22 cellular contexts compared by ENCODE assay signal in the genomic region with DNA sequence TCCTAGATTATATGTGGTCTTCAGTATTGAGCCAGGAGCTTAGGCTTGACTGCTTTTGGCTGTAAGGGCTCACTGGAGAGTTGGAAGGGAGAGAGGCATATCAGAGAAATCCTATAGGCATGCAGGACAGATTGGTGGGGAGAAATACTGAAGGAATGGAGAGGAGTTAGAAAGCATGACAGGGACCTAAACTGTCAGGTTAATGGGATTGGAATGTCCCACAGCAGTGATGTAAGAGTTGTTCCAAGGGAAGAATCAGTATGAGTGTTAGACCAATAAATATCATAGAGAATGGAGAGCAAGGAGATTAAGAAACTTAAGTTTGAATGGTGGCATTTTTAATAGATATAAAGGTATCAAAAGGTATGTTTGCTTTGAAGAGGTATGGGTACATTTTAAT. TPM values are rescaled to one million over a fixed set of nuclear protein-coding genes. Genes with fewer than 3 reads are reported as not detected.
A peak's percentile ranks its signal among the peaks of the same experiment; 100 is the strongest.
DNase-seq lines count a peak whose midpoint lies in the region; ATAC-seq and TF ChIP-seq lines count a peak whose summit lies in the region.
"Had no signal": no experiment of that assay in that cellular context is flagged by ENCODE, and none has a peak within 500 bp of the region (broad histone marks: within the 10 kb centered on the region; RNA-seq: fewer than 3 reads in every experiment).

No MANE protein-coding gene starts in this region.

- H3K9me3 Mint-ChIP-seq in T-cell: peaks cover 3 to 13% (median 4%) of the 10 kb centered on the region in 3 donors
- H3K9me3 Mint-ChIP-seq: neural crest cell had no signal

- no peak for TF ChIP-seq CTCF in RWPE2 (IDR thresholded peaks at IDR 0.05; ENCODE audit: poor library complexity, severe bottlenecking)
- TF ChIP-seq CTCF in foreskin fibroblast (IDR thresholded peaks at IDR 0.05; ENCODE audit: low read depth, low read length): no peak
- TF ChIP-seq CTCF in heart left ventricle (IDR thresholded peaks at IDR 0.05): no peak
- TF ChIP-seq CTCF in SK-N-SH (IDR thresholded peaks at IDR 0.05): no peak

- no peak overlapping the region for H3K9ac ChIP-seq in GM23248
- H3K9ac ChIP-seq in SK-N-SH: no peak overlapping the region
- H3K9ac ChIP-seq: BLaER1 treated with 17β-estradiol and CSF1 and Interleukin-3, amounts not matched to agents 10 nM and 100 nM had no signal

- CTCF ChIA-PET in T-cell (lab: Charles Lee): no interaction called here
- CTCF ChIA-PET in SK-N-SH (lab: Yijun Ruan, JAX): interaction anchor here (0.6 kb wide), 1 partner anchor 201 kb away, joined by 4 read pairs; no protein-coding TSS in a partner anchor

- H3K9me3 ChIP-seq in GM23248 (ENCODE audit: low read depth) (no peaks in the 10 kb centered on the region), RWPE2 (ENCODE audit: severe bottlenecking) (peaks cover 5% of the 10 kb centered on the region), heart left ventricle (peaks cover 0 to 16% (median 2%) of the 10 kb centered on the region in 12 donors), SK-N-SH (no peaks in the 10 kb centered on the region)

- TF ChIP-seq POLR2A in heart left ventricle (IDR thresholded peaks at IDR 0.05): no peak

- H3K4me1 ChIP-seq in GM23248 (ENCODE audit: insufficient read depth): peaks cover 12% of the 10 kb centered on the region
- no peaks in the 10 kb centered on the region for H3K4me1 ChIP-seq in RWPE2 (ENCODE audit: insufficient read depth, poor library complexity, severe bottlenecking)
- peaks cover 0 to 10% (median 0%) of the 10 kb centered on the region in 12 donors for H3K4me1 ChIP-seq in heart left ventricle
- H3K4me1 ChIP-seq in SK-N-SH (ENCODE audit: control insufficient read depth in 1 of 2, insufficient read depth in 2 of 2, low read depth in 1 of 2, low read length in 1 of 2): no peaks in the 10 kb centered on the region
- H3K4me1 ChIP-seq: BLaER1 treated with 17β-estradiol and CSF1 and Interleukin-3, amounts not matched to agents 10 nM and 100 nM; psoas muscle had no signal

- H3K27me3 ChIP-seq in GM23248 (replicated peaks; ENCODE audit: insufficient read depth) (no peaks in the 10 kb centered on the region), RWPE2 (ENCODE audit: insufficient read depth, poor library complexity, severe bottlenecking) (no peaks in the 10 kb centered on the region), heart left ventricle (no peaks in the 10 kb centered on the region), SK-N-SH (ENCODE audit: insufficient read depth) (no peaks in the 10 kb centered on the region)
- H3K27me3 ChIP-seq: BLaER1 treated with 17β-estradiol and CSF1 and Interleukin-3, amounts not matched to agents 10 nM and 100 nM had no signal

- ATAC-seq in RWPE2 (ENCODE audit: low read depth) (peak; percentile 55; the same call in 2 of the 3 replicates), heart left ventricle (no peak), T-cell (replicated peaks in 1 of 4) (no peak)
- ATAC-seq: activated CD8-positive, alpha-beta T cell treated with anti-CD3 and anti-CD28 coated beads for 36 hours; left lobe of liver; psoas muscle had no signal

- H3K4me3 ChIP-seq in GM23248 (no peak overlapping the region), RWPE2 (ENCODE audit: severe bottlenecking) (no peak overlapping the region), foreskin fibroblast (ENCODE audit: low read depth in 1 of 2, low read length in 2 of 2) (no peak overlapping the region), skeletal muscle cell (ENCODE audit: low read depth, low read length) (no peak overlapping the region), heart left ventricle (no peak overlapping the region), SK-N-SH (ENCODE audit: low read depth in 2 of 2, low read length in 1 of 2) (no peak overlapping the region)
- H3K4me3 ChIP-seq: BLaER1 treated with 17β-estradiol and CSF1 and Interleukin-3, amounts not matched to agents 10 nM and 100 nM; psoas muscle had no signal

- H3K36me3 Mint-ChIP-seq in T-cell: peaks cover 34% of the 10 kb centered on the region

- intact Hi-C loops in heart left ventricle (cut with DNase I): no loop called here

- no peak for TF ChIP-seq EP300 in SK-N-SH (IDR thresholded peaks at IDR 0.05; ENCODE audit: borderline replicate concordance in 1 of 2, low read depth in 1 of 2, low read length in 1 of 2)

- POLR2A ChIA-PET in T-cell (lab: Charles Lee) (no interaction called here), SK-N-SH (lab: Yijun Ruan, JAX) (no interaction called here)

- no peaks in the 10 kb centered on the region for H3K9me2 ChIP-seq in GM23248 (ENCODE audit: insufficient read depth)
- no peaks in the 10 kb centered on the region for H3K9me2 ChIP-seq in SK-N-SH

- H4K20me1 ChIP-seq in GM23248 (ENCODE audit: insufficient read depth) (no peaks in the 10 kb centered on the region), SK-N-SH (ENCODE audit: insufficient read depth) (no peaks in the 10 kb centered on the region)

- DNase-seq in GM23248: peak; percentile 72
- no peak for DNase-seq in RWPE2 (ENCODE audit: low spot score)
- peak; percentile 62 to 74 for DNase-seq in foreskin fibroblast
- DNase-seq in skeletal muscle cell (ENCODE audit: low read depth): peak; percentile 31
- no peak for DNase-seq in heart left ventricle
- no peak for DNase-seq in T-cell
- no peak for DNase-seq in SK-N-SH
- no peak for DNase-seq in HK-2 (ENCODE audit: unreplicated experiment)
- DNase-seq: activated CD8-positive, alpha-beta T cell treated with anti-CD3 and anti-CD28 coated beads for 36 hours; activated naive CD4-positive, alpha-beta T cell treated with anti-CD3 and anti-CD28 coated beads for 36 hours; activated T-cell treated with anti-CD3 and anti-CD28 coated beads, Interleukin-2, amount 50 U/mL, for 1 hour; aorta; NCI-H1930; NK-92 treated with Interleukin-12 subunit alpha and Interleukin-12 subunit beta, amount 100 ng/mL, for 24 hours; psoas muscle; stimulated activated CD4-positive, alpha-beta T cell treated with anti-CD3 and anti-CD28 coated beads, Interleukin-4, amount 100 ng/mL, for 24 hours; T-helper 1 cell; WERI-Rb-1 had no signal

- in situ Hi-C loops in GM23248 (cut with MboI): no loop called here

- H3K27ac ChIP-seq in GM23248: no peak overlapping the region
- H3K27ac ChIP-seq in RWPE2 (ENCODE audit: poor library complexity, severe bottlenecking): no peak overlapping the region
- H3K27ac ChIP-seq in heart left ventricle: no peak overlapping the region
- H3K27ac ChIP-seq in SK-N-SH (ENCODE audit: low read depth in 2 of 2, low read length in 1 of 2): no peak overlapping the region
- H3K27ac ChIP-seq: BLaER1 treated with 17β-estradiol and CSF1 and Interleukin-3, amounts not matched to agents 10 nM and 100 nM; HL-60; psoas muscle; WERI-Rb-1 had no signal

- no peaks in the 10 kb centered on the region for H3K27me3 Mint-ChIP-seq in T-cell
- H3K27me3 Mint-ChIP-seq: activated CD8-positive, alpha-beta T cell treated with anti-CD3 and anti-CD28 coated beads for 36 hours had no signal

- no peak overlapping the region for H3K4me3 Mint-ChIP-seq in T-cell
- H3K4me3 Mint-ChIP-seq: activated CD8-positive, alpha-beta T cell treated with anti-CD3 and anti-CD28 coated beads for 36 hours; activated naive CD4-positive, alpha-beta T cell treated with anti-CD3 and anti-CD28 coated beads for 36 hours; neural crest cell had no signal

- no peak overlapping the region for H3K4me2 ChIP-seq in GM23248 (ENCODE audit: unreplicated experiment)
- H3K4me2 ChIP-seq in SK-N-SH: no peak overlapping the region
- H3K4me2 ChIP-seq: BLaER1 treated with 17β-estradiol and CSF1 and Interleukin-3, amounts not matched to agents 10 nM and 100 nM had no signal

- H2AFZ ChIP-seq in GM23248: no peak overlapping the region
- no peak overlapping the region for H2AFZ ChIP-seq in SK-N-SH (ENCODE audit: low read depth)

- H3K4me1 Mint-ChIP-seq in T-cell: no peaks in the 10 kb centered on the region
- H3K4me1 Mint-ChIP-seq: neural crest cell had no signal

- H3K79me2 ChIP-seq in GM23248 (ENCODE audit: insufficient read depth) (peaks cover 34% of the 10 kb centered on the region), SK-N-SH (ENCODE audit: insufficient read depth) (peaks cover 18% of the 10 kb centered on the region)

- H3K36me3 ChIP-seq in GM23248 (ENCODE audit: low read depth) (0 out of 2 replicates have a peak, but pooled peaks cover 4% of the 10 kb centered on the region), RWPE2 (ENCODE audit: low read depth) (peaks cover 28% of the 10 kb centered on the region), heart left ventricle (peaks cover 0 to 52% (median 12%) of the 10 kb centered on the region in 9 donors), SK-N-SH (replicated peaks in 1 of 2; ENCODE audit: control insufficient read depth in 1 of 2, insufficient read depth in 2 of 2, low read length in 1 of 2) (peaks cover 5 to 34% of the 10 kb centered on the region in 2 experiments)

- H3F3A ChIP-seq in GM23248 (ENCODE audit: insufficient read depth) (peaks cover 6% of the 10 kb centered on the region), SK-N-SH (replicated peaks; ENCODE audit: insufficient read depth) (no peaks in the 10 kb centered on the region)

- TF ChIP-seq RAD21 in SK-N-SH (IDR thresholded peaks at IDR 0.05; ENCODE audit: low read length): no peak

- no peak overlapping the region for H3K27ac Mint-ChIP-seq in T-cell
- H3K27ac Mint-ChIP-seq: activated CD8-positive, alpha-beta T cell treated with anti-CD3 and anti-CD28 coated beads for 36 hours; activated naive CD4-positive, alpha-beta T cell treated with anti-CD3 and anti-CD28 coated beads for 36 hours had no signal

TF ChIP-seq in SK-N-SH, 30 proteins besides CTCF, POLR2A, EP300 and RAD21 (continues in another document):
- no peak for TF ChIP-seq FOSL2 (IDR thresholded peaks at IDR 0.05; ENCODE audit: borderline replicate concordance, low read depth)
- no peak for TF ChIP-seq RFX5 (IDR thresholded peaks at IDR 0.05; ENCODE audit: low read length)
- no peak for TF ChIP-seq YY1 (IDR thresholded peaks at IDR 0.05; ENCODE audit: low read depth)
- no peak for TF ChIP-seq FOXJ3 (CRISPR knock-in tag; IDR thresholded peaks at IDR 0.05)
- no peak for TF ChIP-seq TCF12 (IDR thresholded peaks at IDR 0.05)
- no peak for TF ChIP-seq TEAD4 (IDR thresholded peaks at IDR 0.05; ENCODE audit: borderline replicate concordance, insufficient read depth)

RNA-seq across cellular contexts. Expression of a gene that starts 39.7 kb away (rescaled TPM):
- 35.7 and 46.0 TPM in 2 replicates for total RNA-seq in GM23248 (2014; rRNA removed; shearing (Covaris generic))
- 30.7 and 31.1 TPM in 2 replicates for polyA plus RNA-seq in GM23248 (2016; fragmentation: Nextera tagmentation; extraction: Ambion mirVana)
- 10 to 100 TPM in 2 of 9 donors, 1 to 10 TPM in 7; 5.2 to 10.9 (median 7.1) TPM for total RNA-seq in heart left ventricle
- 1 to 10 TPM; 4.4 to 6.4 TPM for polyA plus RNA-seq in heart left ventricle
- total RNA-seq in T-cell: 10 to 100 TPM; 21.5 to 31.8 (median 24.5) TPM
- 5.7 and 7.4 TPM in 2 replicates for polyA plus RNA-seq in SK-N-SH (2012; rRNA removed)
- 8.0 and 8.1 TPM in 2 replicates for polyA plus RNA-seq in SK-N-SH (2012; cell fraction: cytosol; rRNA removed)
- polyA plus RNA-seq in SK-N-SH (2012; cell fraction: nucleus; rRNA removed): 7.0 and 12.4 TPM in 2 replicates

Comparison
In these comparisons a context has a peak if more than half of its experiments do, and no peak if none do; other contexts are left out.
1. DNase-seq: peak in GM23248 (single experiment), foreskin fibroblast (2 of 2) and skeletal muscle cell (single experiment); none in RWPE2 (single experiment), heart left ventricle (0 of 5), T-cell (0 of 34), SK-N-SH (single experiment) and HK-2 (single experiment).